In the genomic region with DNA sequence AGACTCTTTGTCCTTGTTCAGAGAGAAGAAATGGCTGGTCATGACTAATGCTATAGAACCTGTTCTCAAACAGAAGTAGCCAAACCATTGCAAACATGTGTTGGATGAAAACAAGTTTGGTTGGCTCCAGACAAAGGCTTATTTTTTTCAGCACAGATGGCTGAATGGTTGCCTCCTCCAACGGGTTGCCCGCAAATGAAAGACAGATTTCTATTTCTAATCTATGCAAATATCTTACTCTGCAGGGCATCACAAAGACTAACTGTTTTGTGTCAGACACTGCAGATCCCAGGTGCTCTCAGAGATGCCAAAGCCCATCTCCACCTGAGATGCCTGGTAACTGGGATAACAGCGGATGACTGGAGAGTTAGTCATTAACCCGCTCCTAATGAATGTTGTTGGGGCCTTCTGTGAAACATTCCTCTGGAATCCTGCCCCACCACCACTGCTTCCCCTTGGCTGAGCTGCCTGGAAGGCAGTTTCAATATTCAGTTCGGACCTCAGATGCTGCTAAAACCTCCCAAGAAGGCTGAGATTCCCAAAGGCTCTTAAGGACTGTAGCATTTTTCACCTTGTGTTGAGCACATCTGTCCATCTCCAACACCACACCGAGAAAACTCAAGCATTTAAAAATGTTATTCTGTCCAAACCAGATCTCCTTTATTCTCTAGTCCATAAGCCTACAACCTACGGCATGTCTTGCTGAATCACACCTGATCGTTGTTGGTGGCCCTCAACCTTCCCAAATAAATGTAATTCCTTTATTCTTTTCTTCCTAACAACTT, we compare ENCODE assay signal across 1 cellular context.
TF ChIP-seq lines count a peak whose summit lies in the region.

No MANE protein-coding gene starts in this region.

TF ChIP-seq in HepG2, 621 proteins besides CTCF, POLR2A, EP300 and RAD21 (continued from another document):
- TF ChIP-seq, protein P1, sequence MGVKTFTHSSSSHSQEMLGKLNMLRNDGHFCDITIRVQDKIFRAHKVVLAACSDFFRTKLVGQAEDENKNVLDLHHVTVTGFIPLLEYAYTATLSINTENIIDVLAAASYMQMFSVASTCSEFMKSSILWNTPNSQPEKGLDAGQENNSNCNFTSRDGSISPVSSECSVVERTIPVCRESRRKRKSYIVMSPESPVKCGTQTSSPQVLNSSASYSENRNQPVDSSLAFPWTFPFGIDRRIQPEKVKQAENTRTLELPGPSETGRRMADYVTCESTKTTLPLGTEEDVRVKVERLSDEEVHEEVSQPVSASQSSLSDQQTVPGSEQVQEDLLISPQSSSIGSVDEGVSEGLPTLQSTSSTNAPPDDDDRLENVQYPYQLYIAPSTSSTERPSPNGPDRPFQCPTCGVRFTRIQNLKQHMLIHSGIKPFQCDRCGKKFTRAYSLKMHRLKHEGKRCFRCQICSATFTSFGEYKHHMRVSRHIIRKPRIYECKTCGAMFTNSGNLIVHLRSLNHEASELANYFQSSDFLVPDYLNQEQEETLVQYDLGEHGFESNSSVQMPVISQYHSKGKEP (CRISPR knock-in tag; IDR thresholded peaks at IDR 0.05), result no peak
- 0 out of 2 replicates have a peak, but pooled peaks have one; percentile 12 for TF ChIP-seq ELF3 (CRISPR knock-in tag; IDR thresholded peaks at IDR 0.05)
- TF ChIP-seq, protein P2, sequence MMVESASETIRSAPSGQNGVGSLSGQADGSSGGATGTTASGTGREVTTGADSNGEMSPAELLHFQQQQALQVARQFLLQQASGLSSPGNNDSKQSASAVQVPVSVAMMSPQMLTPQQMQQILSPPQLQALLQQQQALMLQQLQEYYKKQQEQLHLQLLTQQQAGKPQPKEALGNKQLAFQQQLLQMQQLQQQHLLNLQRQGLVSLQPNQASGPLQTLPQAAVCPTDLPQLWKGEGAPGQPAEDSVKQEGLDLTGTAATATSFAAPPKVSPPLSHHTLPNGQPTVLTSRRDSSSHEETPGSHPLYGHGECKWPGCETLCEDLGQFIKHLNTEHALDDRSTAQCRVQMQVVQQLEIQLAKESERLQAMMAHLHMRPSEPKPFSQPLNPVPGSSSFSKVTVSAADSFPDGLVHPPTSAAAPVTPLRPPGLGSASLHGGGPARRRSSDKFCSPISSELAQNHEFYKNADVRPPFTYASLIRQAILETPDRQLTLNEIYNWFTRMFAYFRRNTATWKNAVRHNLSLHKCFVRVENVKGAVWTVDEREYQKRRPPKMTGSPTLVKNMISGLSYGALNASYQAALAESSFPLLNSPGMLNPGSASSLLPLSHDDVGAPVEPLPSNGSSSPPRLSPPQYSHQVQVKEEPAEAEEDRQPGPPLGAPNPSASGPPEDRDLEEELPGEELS (CRISPR knock-in tag; IDR thresholded peaks at IDR 0.05), result peak; percentile 50
- TF ChIP-seq, protein P3, sequence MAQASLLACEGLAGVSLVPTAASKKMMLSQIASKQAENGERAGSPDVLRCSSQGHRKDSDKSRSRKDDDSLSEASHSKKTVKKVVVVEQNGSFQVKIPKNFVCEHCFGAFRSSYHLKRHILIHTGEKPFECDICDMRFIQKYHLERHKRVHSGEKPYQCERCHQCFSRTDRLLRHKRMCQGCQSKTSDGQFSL (CRISPR knock-in tag; IDR thresholded peaks at IDR 0.05), result no peak
- TF ChIP-seq, protein P4, sequence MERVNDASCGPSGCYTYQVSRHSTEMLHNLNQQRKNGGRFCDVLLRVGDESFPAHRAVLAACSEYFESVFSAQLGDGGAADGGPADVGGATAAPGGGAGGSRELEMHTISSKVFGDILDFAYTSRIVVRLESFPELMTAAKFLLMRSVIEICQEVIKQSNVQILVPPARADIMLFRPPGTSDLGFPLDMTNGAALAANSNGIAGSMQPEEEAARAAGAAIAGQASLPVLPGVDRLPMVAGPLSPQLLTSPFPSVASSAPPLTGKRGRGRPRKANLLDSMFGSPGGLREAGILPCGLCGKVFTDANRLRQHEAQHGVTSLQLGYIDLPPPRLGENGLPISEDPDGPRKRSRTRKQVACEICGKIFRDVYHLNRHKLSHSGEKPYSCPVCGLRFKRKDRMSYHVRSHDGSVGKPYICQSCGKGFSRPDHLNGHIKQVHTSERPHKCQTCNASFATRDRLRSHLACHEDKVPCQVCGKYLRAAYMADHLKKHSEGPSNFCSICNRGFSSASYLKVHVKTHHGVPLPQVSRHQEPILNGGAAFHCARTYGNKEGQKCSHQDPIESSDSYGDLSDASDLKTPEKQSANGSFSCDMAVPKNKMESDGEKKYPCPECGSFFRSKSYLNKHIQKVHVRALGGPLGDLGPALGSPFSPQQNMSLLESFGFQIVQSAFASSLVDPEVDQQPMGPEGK (CRISPR knock-in tag; IDR thresholded peaks at IDR 0.05), result peak; percentile 70
- TF ChIP-seq FOSL2 (CRISPR knock-in tag; IDR thresholded peaks at IDR 0.05), result peak; percentile 90
- TF ChIP-seq TEAD3 (CRISPR knock-in tag; optimal IDR thresholded peaks at IDR 0.05; ENCODE audit: borderline replicate concordance), result peak; percentile 85
- TF ChIP-seq MAZ (IDR thresholded peaks at IDR 0.05; ENCODE audit: borderline replicate concordance, low read depth, low read length), result no peak
- no peak for TF ChIP-seq MAZ (CRISPR knock-in tag; IDR thresholded peaks at IDR 0.05; ENCODE audit: low read depth)
- peak; percentile 81 for TF ChIP-seq ZEB1 (IDR thresholded peaks at IDR 0.05; ENCODE audit: insufficient replicate concordance, low read depth)
- TF ChIP-seq XRCC5 (optimal IDR thresholded peaks at IDR 0.05; ENCODE audit: low read length), result peak; percentile 49
- no peak for TF ChIP-seq ATF1 (CRISPR knock-in tag; IDR thresholded peaks at IDR 0.05)
- TF ChIP-seq, protein P5, sequence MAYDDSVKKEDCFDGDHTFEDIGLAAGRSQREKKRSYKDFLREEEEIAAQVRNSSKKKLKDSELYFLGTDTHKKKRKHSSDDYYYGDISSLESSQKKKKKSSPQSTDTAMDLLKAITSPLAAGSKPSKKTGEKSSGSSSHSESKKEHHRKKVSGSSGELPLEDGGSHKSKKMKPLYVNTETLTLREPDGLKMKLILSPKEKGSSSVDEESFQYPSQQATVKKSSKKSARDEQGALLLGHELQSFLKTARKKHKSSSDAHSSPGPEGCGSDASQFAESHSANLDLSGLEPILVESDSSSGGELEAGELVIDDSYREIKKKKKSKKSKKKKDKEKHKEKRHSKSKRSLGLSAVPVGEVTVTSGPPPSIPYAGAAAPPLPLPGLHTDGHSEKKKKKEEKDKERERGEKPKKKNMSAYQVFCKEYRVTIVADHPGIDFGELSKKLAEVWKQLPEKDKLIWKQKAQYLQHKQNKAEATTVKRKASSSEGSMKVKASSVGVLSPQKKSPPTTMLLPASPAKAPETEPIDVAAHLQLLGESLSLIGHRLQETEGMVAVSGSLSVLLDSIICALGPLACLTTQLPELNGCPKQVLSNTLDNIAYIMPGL (CRISPR knock-in tag; IDR thresholded peaks at IDR 0.05; ENCODE audit: borderline replicate concordance in 1 of 2, low read depth in 1 of 2), result no peak
- no peak for TF ChIP-seq CHD2 (IDR thresholded peaks at IDR 0.05; ENCODE audit: low read depth, low read length)
- TF ChIP-seq ZNF543 (CRISPR knock-in tag; IDR thresholded peaks at IDR 0.05), result no peak
- TF ChIP-seq ZNF354B (CRISPR knock-in tag; IDR thresholded peaks at IDR 0.05), result no peak
- no peak for TF ChIP-seq KDM4B (CRISPR knock-in tag; IDR thresholded peaks at IDR 0.05)
- no peak for TF ChIP-seq ZNF335 (CRISPR knock-in tag; IDR thresholded peaks at IDR 0.05)
- peak; percentile 54; the same call in 1 of the 2 replicates for TF ChIP-seq TBX2 (CRISPR knock-in tag; IDR thresholded peaks at IDR 0.05; ENCODE audit: borderline replicate concordance)
- TF ChIP-seq SOX13 (IDR thresholded peaks at IDR 0.05), result no peak
- peak in 1 of 2 experiments; percentile 25; a peak in 1 of 4 replicates for TF ChIP-seq SOX13 (CRISPR knock-in tag; conservative IDR thresholded peaks at IDR 0.05 in 1 of 2, IDR thresholded peaks at IDR 0.05 in 1 of 2)
- no peak for TF ChIP-seq ATF7-NPFF (CRISPR knock-in tag; IDR thresholded peaks at IDR 0.05; ENCODE audit: low read depth)
- no peak for TF ChIP-seq SMYD3 (CRISPR knock-in tag; IDR thresholded peaks at IDR 0.05)
- TF ChIP-seq RFX5 (IDR thresholded peaks at IDR 0.05; ENCODE audit: low read depth, low read length), result no peak
- no peak for TF ChIP-seq NR1H2 (CRISPR knock-in tag; IDR thresholded peaks at IDR 0.05; ENCODE audit: borderline replicate concordance, low read depth)
- TF ChIP-seq, protein P6, sequence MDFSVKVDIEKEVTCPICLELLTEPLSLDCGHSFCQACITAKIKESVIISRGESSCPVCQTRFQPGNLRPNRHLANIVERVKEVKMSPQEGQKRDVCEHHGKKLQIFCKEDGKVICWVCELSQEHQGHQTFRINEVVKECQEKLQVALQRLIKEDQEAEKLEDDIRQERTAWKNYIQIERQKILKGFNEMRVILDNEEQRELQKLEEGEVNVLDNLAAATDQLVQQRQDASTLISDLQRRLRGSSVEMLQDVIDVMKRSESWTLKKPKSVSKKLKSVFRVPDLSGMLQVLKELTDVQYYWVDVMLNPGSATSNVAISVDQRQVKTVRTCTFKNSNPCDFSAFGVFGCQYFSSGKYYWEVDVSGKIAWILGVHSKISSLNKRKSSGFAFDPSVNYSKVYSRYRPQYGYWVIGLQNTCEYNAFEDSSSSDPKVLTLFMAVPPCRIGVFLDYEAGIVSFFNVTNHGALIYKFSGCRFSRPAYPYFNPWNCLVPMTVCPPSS (IDR thresholded peaks at IDR 0.05), result no peak
- no peak for TF ChIP-seq AGO1 (IDR thresholded peaks at IDR 0.05; ENCODE audit: low read depth, low read length, poor library complexity, severe bottlenecking)
- TF ChIP-seq, protein P7, sequence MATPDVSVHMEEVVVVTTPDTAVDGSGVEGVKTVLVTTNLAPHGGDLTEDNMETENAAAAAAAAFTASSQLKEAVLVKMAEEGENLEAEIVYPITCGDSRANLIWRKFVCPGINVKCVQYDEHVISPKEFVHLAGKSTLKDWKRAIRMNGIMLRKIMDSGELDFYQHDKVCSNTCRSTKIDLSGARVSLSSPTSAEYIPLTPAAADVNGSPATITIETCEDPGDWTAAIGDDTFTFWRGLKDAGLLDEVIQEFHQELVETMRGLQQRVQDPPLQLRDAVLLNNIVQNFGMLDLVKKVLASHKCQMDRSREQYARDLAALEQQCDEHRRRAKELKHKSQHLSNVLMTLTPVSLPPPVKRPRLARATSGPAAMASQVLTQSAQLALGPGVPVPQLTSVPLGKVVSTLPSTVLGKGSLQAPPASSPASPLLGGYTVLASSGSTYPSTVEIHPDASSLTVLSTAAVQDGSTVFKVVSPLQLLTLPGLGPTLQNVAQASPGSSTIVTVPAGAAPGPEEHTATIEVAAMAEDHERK (CRISPR knock-in tag; IDR thresholded peaks at IDR 0.05; ENCODE audit: low read depth), result no peak
- no peak for TF ChIP-seq KAT7 (CRISPR knock-in tag; IDR thresholded peaks at IDR 0.05; ENCODE audit: borderline replicate concordance)
- no peak for TF ChIP-seq HNRNPL (IDR thresholded peaks at IDR 0.05; ENCODE audit: low read depth, low read length)
- TF ChIP-seq MAFG (CRISPR knock-in tag; IDR thresholded peaks at IDR 0.05), result no peak
- TF ChIP-seq ZNF7 (CRISPR knock-in tag; IDR thresholded peaks at IDR 0.05), result no peak
- TF ChIP-seq SNAPC2 (CRISPR knock-in tag; IDR thresholded peaks at IDR 0.05), result no peak
